Comparison of ENCODE assay signal across 21 cellular contexts in the genomic region with DNA sequence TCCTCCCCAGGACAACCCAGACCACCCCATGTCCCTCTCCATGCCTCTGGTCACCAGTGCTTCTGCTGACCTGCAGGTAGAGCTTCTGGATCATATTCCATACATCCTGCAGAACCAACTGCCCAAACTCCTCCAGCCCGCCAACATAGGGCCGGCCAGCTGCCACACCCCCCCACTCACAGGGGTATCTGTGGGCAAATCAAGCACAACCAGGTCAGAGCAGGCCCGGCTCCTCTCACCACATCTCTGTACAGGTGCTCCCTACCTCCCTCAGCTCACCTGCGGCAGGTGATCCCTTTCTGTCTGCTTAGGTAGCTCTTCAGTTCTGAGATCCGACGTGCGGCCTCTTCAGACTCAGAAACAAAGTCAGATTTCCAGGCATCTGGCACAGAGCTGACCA. TPM values are rescaled to one million over a fixed set of nuclear protein-coding genes. Genes with fewer than 3 reads are reported as not detected.
DNase-seq lines count a peak whose midpoint lies in the region; ATAC-seq, FAIRE-seq and TF ChIP-seq lines count a peak whose summit lies in the region.
"Had no signal": no experiment of that assay in that cellular context is flagged by ENCODE, and none has a peak within 500 bp of the region (broad histone marks: within the 10 kb centered on the region; RNA-seq: fewer than 3 reads in every experiment).

No MANE protein-coding gene starts in this region.

- no peak overlapping the region for H3K18ac ChIP-seq in neuronal stem cell (ENCODE audit: low read length)

- H3K14ac ChIP-seq in neuronal stem cell (ENCODE audit: low read length) = no peak overlapping the region

- H3K36me3 Mint-ChIP-seq in activated CD4-positive, alpha-beta T cell treated with anti-CD3 and anti-CD28 coated beads for 36 hours (ENCODE audit: low read depth) = peaks cover 62% of the 10 kb centered on the region
- peaks cover 44% of the 10 kb centered on the region for H3K36me3 Mint-ChIP-seq in activated CD4-positive, alpha-beta T cell treated with anti-CD3 and anti-CD28 coated beads, Interleukin-2, amount 10 ng/mL, durations not matched to agents 7 days and 5 days (ENCODE audit: low read depth)
- H3K36me3 Mint-ChIP-seq in CD14-positive monocyte (peaks cover 90 to 96% of the 10 kb centered on the region in 2 donors), astrocyte (ENCODE audit: low read depth, unreplicated experiment) (peaks cover 37% of the 10 kb centered on the region)

- H3K27me3 ChIP-seq in astrocyte (ENCODE audit: insufficient read depth, low read length) (no peaks in the 10 kb centered on the region), neuronal stem cell (ENCODE audit: control insufficient read depth in 3 of 3, insufficient read depth in 3 of 3, low read depth in 1 of 3, low read length in 3 of 3) (no peaks in the 10 kb centered on the region), hepatocyte (no peaks in the 10 kb centered on the region)
- H3K27me3 ChIP-seq: BLaER1 had no signal

- no peaks in the 10 kb centered on the region for H3K4me1 ChIP-seq in astrocyte (ENCODE audit: insufficient read depth, low read length)
- H3K4me1 ChIP-seq in neuronal stem cell (ENCODE audit: control insufficient read depth in 2 of 2, insufficient read depth in 1 of 2, low read depth in 1 of 2, low read length in 2 of 2) = no peaks in the 10 kb centered on the region
- H3K4me1 ChIP-seq in hepatocyte (ENCODE audit: insufficient read depth) = no peaks in the 10 kb centered on the region
- H3K4me1 ChIP-seq: BLaER1 had no signal

- H2AK5ac ChIP-seq in neuronal stem cell (ENCODE audit: low read depth, low read length) = no peak overlapping the region

- no peak for DNase-seq in activated CD4-positive, alpha-beta T cell treated with anti-CD3 and anti-CD28 coated beads for 36 hours
- DNase-seq in activated CD4-positive, alpha-beta T cell treated with anti-CD3 and anti-CD28 coated beads, Interleukin-2, amount 10 ng/mL, durations not matched to agents 7 days and 5 days = no peak
- DNase-seq in CD14-positive monocyte (ENCODE audit: low spot score) (no peak), astrocyte (ENCODE audit: low read depth) (no peak), neuronal stem cell (ENCODE audit: low spot score) (no peak), NCI-H1092 (lab: John Stamatoyannopoulos, UW) (no peak), hippocampal formation (lab: John Stamatoyannopoulos, UW) (no peak), hepatocyte (ENCODE audit: low spot score) (no peak)
- DNase-seq: 8988T; Calu3; CD8-positive, alpha-beta T cell; DND-41; EL; GOT3; H7; HFFc6 had no signal

- no peaks in the 10 kb centered on the region for H3K27me3 Mint-ChIP-seq in activated CD4-positive, alpha-beta T cell treated with anti-CD3 and anti-CD28 coated beads for 36 hours
- no peaks in the 10 kb centered on the region for H3K27me3 Mint-ChIP-seq in activated CD4-positive, alpha-beta T cell treated with anti-CD3 and anti-CD28 coated beads, Interleukin-2, amount 10 ng/mL, durations not matched to agents 7 days and 5 days
- H3K27me3 Mint-ChIP-seq in CD14-positive monocyte (ENCODE audit: low read depth in 3 of 3) = no peaks in the 10 kb centered on the region
- H3K27me3 Mint-ChIP-seq in astrocyte (ENCODE audit: low read depth, unreplicated experiment) = no peaks in the 10 kb centered on the region

- no peaks in the 10 kb centered on the region for H3K9me3 Mint-ChIP-seq in activated CD4-positive, alpha-beta T cell treated with anti-CD3 and anti-CD28 coated beads for 36 hours (ENCODE audit: low read depth)
- no peaks in the 10 kb centered on the region for H3K9me3 Mint-ChIP-seq in activated CD4-positive, alpha-beta T cell treated with anti-CD3 and anti-CD28 coated beads, Interleukin-2, amount 10 ng/mL, durations not matched to agents 7 days and 5 days
- H3K9me3 Mint-ChIP-seq in CD14-positive monocyte (no peaks in the 10 kb centered on the region), astrocyte (ENCODE audit: unreplicated experiment) (no peaks in the 10 kb centered on the region)
- H3K9me3 Mint-ChIP-seq: CD8-positive, alpha-beta T cell; HFFc6 had no signal

- FAIRE-seq in astrocyte (lab: Jason Lieb, UNC) = no peak
- FAIRE-seq: GM12878, HTR-8/SVneo had no signal

- H2BK5ac ChIP-seq in neuronal stem cell (ENCODE audit: low read length) = no peak overlapping the region

- H3K9ac ChIP-seq in astrocyte (ENCODE audit: low read length) (no peak overlapping the region), neuronal stem cell (ENCODE audit: low read depth, low read length, poor library complexity) (no peak overlapping the region)
- H3K9ac ChIP-seq: BLaER1 had no signal

- CTCF ChIA-PET in activated CD4-positive, alpha-beta T cell treated with anti-CD3 and anti-CD28 coated beads for 36 hours (lab: Charles Lee) = interaction anchor here (0.5 to 1.7 kb wide), 3 partner anchors 29 to 94 kb away, joined by 3 to 4 read pairs (median 3); no protein-coding TSS in a partner anchor
- CTCF ChIA-PET in activated CD4-positive, alpha-beta T cell treated with anti-CD3 and anti-CD28 coated beads, Interleukin-2, amount 10 ng/mL, durations not matched to agents 7 days and 5 days (lab: Charles Lee) = interaction anchor here (1.2 to 2.2 kb wide), 4 partner anchors 9 to 24 kb away, joined by 3 to 11 read pairs (median 5); no protein-coding TSS in a partner anchor

- H2BK15ac ChIP-seq in neuronal stem cell (ENCODE audit: low read length) = no peak overlapping the region

- intact Hi-C loops in activated CD4-positive, alpha-beta T cell treated with anti-CD3 and anti-CD28 coated beads for 36 hours (cut with DNase I, micrococcal nuclease) = no loop called here
- intact Hi-C loops in CD14-positive monocyte (cut with micrococcal nuclease) = no loop called here

- H3K79me1 ChIP-seq in neuronal stem cell (ENCODE audit: low read depth, low read length) = peaks cover 2% of the 10 kb centered on the region

- H3K4me2 ChIP-seq in astrocyte (ENCODE audit: low read length) (no peak overlapping the region), neuronal stem cell (ENCODE audit: insufficient read depth, low read length, poor library complexity, severe bottlenecking) (no peak overlapping the region), hepatocyte (no peak overlapping the region)
- H3K4me2 ChIP-seq: BLaER1 had no signal

- H3K9me2 ChIP-seq in hepatocyte (replicated peaks; ENCODE audit: insufficient read depth) = no peaks in the 10 kb centered on the region

- no peak overlapping the region for H2BK120ac ChIP-seq in neuronal stem cell (ENCODE audit: low read depth, low read length)

- H3K23ac ChIP-seq in neuronal stem cell (ENCODE audit: low read depth, low read length, poor library complexity) = no peak overlapping the region

- H3K27ac Mint-ChIP-seq in activated CD4-positive, alpha-beta T cell treated with anti-CD3 and anti-CD28 coated beads for 36 hours = peak overlapping the region; percentile 13
- H3K27ac Mint-ChIP-seq in activated CD4-positive, alpha-beta T cell treated with anti-CD3 and anti-CD28 coated beads, Interleukin-2, amount 10 ng/mL, durations not matched to agents 7 days and 5 days = no peak overlapping the region
- H3K27ac Mint-ChIP-seq in CD14-positive monocyte (peak overlapping the region in 5 of 7 donors; percentile 16 to 66 (median 53)), astrocyte (ENCODE audit: unreplicated experiment) (peak overlapping the region; percentile 53)
- H3K27ac Mint-ChIP-seq: CD8-positive, alpha-beta T cell; HFFc6 had no signal

- H2BK12ac ChIP-seq in neuronal stem cell (ENCODE audit: low read length) = peak overlapping the region; percentile 77

- H4K20me1 ChIP-seq in astrocyte (ENCODE audit: insufficient read depth, low read length) (no peaks in the 10 kb centered on the region), hepatocyte (ENCODE audit: insufficient read depth, poor library complexity, severe bottlenecking) (no peaks in the 10 kb centered on the region)

- no peak for TF ChIP-seq CTCF in CD14-positive monocyte (IDR thresholded peaks at IDR 0.05)
- TF ChIP-seq CTCF in astrocyte (IDR thresholded peaks at IDR 0.05; ENCODE audit: insufficient read depth, low read depth, low read length) = no peak
- no peak for TF ChIP-seq CTCF in hepatocyte (IDR thresholded peaks at IDR 0.05; ENCODE audit: poor library complexity)

- H2AFZ ChIP-seq in astrocyte (ENCODE audit: low read depth, low read length) (no peak overlapping the region), neuronal stem cell (ENCODE audit: low read length) (no peak overlapping the region), hepatocyte (no peak overlapping the region)

- no CpG with 5 or more reads among the region's 7 CpGs for WGBS in neuronal stem cell (ENCODE audit: extremely low coverage in 2 of 2, insufficient read length in 2 of 2, insufficient replicate concordance in 1 of 2), 2 donors
- 97% methylated on average over 7 of the region's 7 CpGs for WGBS in hepatocyte (ENCODE audit: low lambda C conversion rate, missing lambda C conversion rate)

- no peaks in the 10 kb centered on the region for H3K4me1 Mint-ChIP-seq in activated CD4-positive, alpha-beta T cell treated with anti-CD3 and anti-CD28 coated beads for 36 hours
- no peaks in the 10 kb centered on the region for H3K4me1 Mint-ChIP-seq in activated CD4-positive, alpha-beta T cell treated with anti-CD3 and anti-CD28 coated beads, Interleukin-2, amount 10 ng/mL, durations not matched to agents 7 days and 5 days
- H3K4me1 Mint-ChIP-seq in CD14-positive monocyte (peaks cover 14% of the 10 kb centered on the region), astrocyte (ENCODE audit: low read depth, unreplicated experiment) (no peaks in the 10 kb centered on the region)

- H3K4me3 ChIP-seq in astrocyte (ENCODE audit: insufficient read depth, low read depth, low read length) (no peak overlapping the region), neuronal stem cell (ENCODE audit: low read length in 2 of 2) (no peak overlapping the region), hepatocyte (no peak overlapping the region)
- H3K4me3 ChIP-seq: BLaER1, GM12878 had no signal

- H4K91ac ChIP-seq in neuronal stem cell (ENCODE audit: low read depth, low read length, poor library complexity) = no peak overlapping the region

- H3K9me3 ChIP-seq in astrocyte (ENCODE audit: insufficient read depth, low read depth, low read length) (no peaks in the 10 kb centered on the region), neuronal stem cell (replicated peaks in 1 of 2; ENCODE audit: control insufficient read depth in 2 of 2, insufficient read depth in 1 of 2, low read depth in 1 of 2, low read length in 2 of 2) (no peaks in the 10 kb centered on the region), hepatocyte (ENCODE audit: low read depth) (no peaks in the 10 kb centered on the region)
- H3K9me3 ChIP-seq: BLaER1 had no signal

- no peak for ATAC-seq in activated CD4-positive, alpha-beta T cell treated with anti-CD3 and anti-CD28 coated beads for 36 hours
- ATAC-seq: CD8-positive, alpha-beta T cell; GM12878; HCT116 had no signal

- H4K8ac ChIP-seq in neuronal stem cell (ENCODE audit: low read depth, low read length) = no peak overlapping the region

- H3K27ac ChIP-seq in astrocyte (ENCODE audit: low read depth, low read length) = no peak overlapping the region
- H3K27ac ChIP-seq in neuronal stem cell (replicated peaks; ENCODE audit: low read length) = no peak overlapping the region
- H3K27ac ChIP-seq in hepatocyte = no peak overlapping the region
- H3K27ac ChIP-seq: BLaER1 had no signal

- no peak overlapping the region for H3K4ac ChIP-seq in neuronal stem cell (ENCODE audit: low read length)

- H3K36me3 ChIP-seq in astrocyte (ENCODE audit: insufficient read depth, low read length) (peaks cover 45% of the 10 kb centered on the region), neuronal stem cell (replicated peaks in 1 of 2; ENCODE audit: control insufficient read depth in 2 of 2, insufficient read depth in 2 of 2, low read length in 2 of 2) (peaks cover 38 to 88% of the 10 kb centered on the region in 2 donors), hepatocyte (replicated peaks; ENCODE audit: insufficient read depth, low read depth) (no peaks in the 10 kb centered on the region)

- H3K79me2 ChIP-seq in astrocyte (ENCODE audit: insufficient read depth, low read length) = no peaks in the 10 kb centered on the region
- no peaks in the 10 kb centered on the region for H3K79me2 ChIP-seq in hepatocyte

- POLR2A ChIA-PET in activated CD4-positive, alpha-beta T cell treated with anti-CD3 and anti-CD28 coated beads for 36 hours (lab: Charles Lee) = no interaction called here
- POLR2A ChIA-PET in activated CD4-positive, alpha-beta T cell treated with anti-CD3 and anti-CD28 coated beads, Interleukin-2, amount 10 ng/mL, durations not matched to agents 7 days and 5 days (lab: Charles Lee) = no interaction called here

- H3K4me3 Mint-ChIP-seq in activated CD4-positive, alpha-beta T cell treated with anti-CD3 and anti-CD28 coated beads for 36 hours = no peak overlapping the region
- H3K4me3 Mint-ChIP-seq in activated CD4-positive, alpha-beta T cell treated with anti-CD3 and anti-CD28 coated beads, Interleukin-2, amount 10 ng/mL, durations not matched to agents 7 days and 5 days = no peak overlapping the region
- H3K4me3 Mint-ChIP-seq in CD14-positive monocyte (no peak overlapping the region), astrocyte (ENCODE audit: unreplicated experiment) (no peak overlapping the region)
- H3K4me3 Mint-ChIP-seq: CD8-positive, alpha-beta T cell; HFFc6 had no signal

RNA-seq across cellular contexts. Expression of a gene that starts 29.0 kb away (rescaled TPM):
- total RNA-seq in activated CD4-positive, alpha-beta T cell treated with anti-CD3 and anti-CD28 coated beads for 36 hours = 10 to 100 TPM; 29.2 to 40.1 TPM
- 10 to 100 TPM; 38.1 to 42.9 TPM for total RNA-seq in activated CD4-positive, alpha-beta T cell treated with anti-CD3 and anti-CD28 coated beads, Interleukin-2, amount 10 ng/mL, durations not matched to agents 7 days and 5 days
- polyA plus RNA-seq in CD14-positive monocyte (1 to 10 TPM; 2.3 to 7.1 TPM), hepatocyte (10.7 and 12.0 TPM in 2 replicates)
- total RNA-seq in astrocyte (21.0 and 28.4 TPM in 2 replicates), hepatocyte (24.4 and 29.4 TPM in 2 replicates)
- 4.0 TPM for polyA plus RNA-seq in neuronal stem cell (2013, experiment 1 of 2)
- polyA plus RNA-seq in neuronal stem cell (2013, experiment 2 of 2) = 4.6 TPM

RNA-seq across cellular contexts. Expression of a gene that starts 40.9 kb away (rescaled TPM):
- 10 to 100 TPM; 39.4 to 41.8 TPM for total RNA-seq in activated CD4-positive, alpha-beta T cell treated with anti-CD3 and anti-CD28 coated beads for 36 hours
- 10 to 100 TPM; 28.6 to 32.5 TPM for total RNA-seq in activated CD4-positive, alpha-beta T cell treated with anti-CD3 and anti-CD28 coated beads, Interleukin-2, amount 10 ng/mL, durations not matched to agents 7 days and 5 days
- polyA plus RNA-seq in CD14-positive monocyte = 1 to 10 TPM; 1.8 to 3.9 TPM
- total RNA-seq in astrocyte = 20.9 and 21.5 TPM in 2 replicates
- polyA plus RNA-seq in neuronal stem cell (2013, experiment 1 of 2) = 38.8 TPM
- 38.2 TPM for polyA plus RNA-seq in neuronal stem cell (2013, experiment 2 of 2)
- total RNA-seq in hepatocyte = 9.8 and 13.9 TPM in 2 replicates
- 23.4 and 28.5 TPM in 2 replicates for polyA plus RNA-seq in hepatocyte

RNA-seq across cellular contexts. Expression of a gene that starts 51.2 kb away (rescaled TPM):
- total RNA-seq in activated CD4-positive, alpha-beta T cell treated with anti-CD3 and anti-CD28 coated beads for 36 hours = 10 to 100 TPM; 57.4 to 67.0 TPM
- 10 to 100 TPM; 30.8 to 32.1 TPM for total RNA-seq in activated CD4-positive, alpha-beta T cell treated with anti-CD3 and anti-CD28 coated beads, Interleukin-2, amount 10 ng/mL, durations not matched to agents 7 days and 5 days
- polyA plus RNA-seq in CD14-positive monocyte (1 to 10 TPM; 3.5 to 5.4 TPM), hepatocyte (21.0 and 21.3 TPM in 2 replicates)
- total RNA-seq in astrocyte (78.5 and 89.1 TPM in 2 replicates), hepatocyte (84.8 and 88.5 TPM in 2 replicates)
- 197 TPM for polyA plus RNA-seq in neuronal stem cell (2013, experiment 1 of 2)
- 196 TPM for polyA plus RNA-seq in neuronal stem cell (2013, experiment 2 of 2)

RNA-seq across cellular contexts. Expression of a gene that starts 51.6 kb away (rescaled TPM):
- under 1 TPM; 0.05 to 0.09 TPM for total RNA-seq in activated CD4-positive, alpha-beta T cell treated with anti-CD3 and anti-CD28 coated beads for 36 hours
- total RNA-seq in activated CD4-positive, alpha-beta T cell treated with anti-CD3 and anti-CD28 coated beads, Interleukin-2, amount 10 ng/mL, durations not matched to agents 7 days and 5 days = under 1 TPM; 0.15 to 0.17 TPM
- polyA plus RNA-seq in CD14-positive monocyte = not detected
- 0.07 TPM in 1 of 2 replicates, not detected in the other for total RNA-seq in astrocyte
- 0.06 TPM for polyA plus RNA-seq in neuronal stem cell (2013, experiment 1 of 2)
- polyA plus RNA-seq in neuronal stem cell (2013, experiment 2 of 2) = 0.11 TPM
- not detected in 2 replicates for total RNA-seq in hepatocyte
- 0.05 and 0.19 TPM in 2 replicates for polyA plus RNA-seq in hepatocyte
- total RNA-seq: Calu3, G401 had no signal
